In the genomic region with DNA sequence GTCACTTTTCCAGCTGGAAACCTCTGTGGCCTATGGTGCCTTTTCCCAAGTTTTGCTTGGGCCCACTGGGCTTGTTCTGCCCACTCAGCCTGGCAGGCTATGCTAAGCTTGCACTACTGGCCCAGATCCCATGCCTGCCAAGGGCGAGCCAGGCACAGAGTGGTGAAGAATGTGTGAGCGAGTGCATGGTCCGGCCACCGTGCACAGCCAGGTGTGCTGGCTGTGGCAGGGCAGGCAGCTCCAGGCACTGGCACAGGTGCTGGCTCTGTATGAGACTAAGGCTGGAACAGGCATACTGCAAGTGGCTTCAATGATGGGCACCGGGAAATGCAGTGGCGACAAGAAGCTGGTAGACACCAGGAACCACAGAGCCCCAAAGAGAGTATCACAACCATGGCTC, we compare ENCODE assay signal across 9 cellular contexts. TPM values are rescaled to one million over a fixed set of nuclear protein-coding genes. Genes with fewer than 3 reads are reported as not detected.
"Had no signal": no experiment of that assay in that cellular context is flagged by ENCODE, and none has a peak within 500 bp of the region (broad histone marks: within the 10 kb centered on the region; RNA-seq: fewer than 3 reads in every experiment).

No MANE protein-coding gene starts in this region.

- DNase-seq: IMR-90, KBM-7, KG1 had no signal

- ATAC-seq: HepG2, K562 had no signal

- H3K27ac ChIP-seq: HL-60 had no signal

- H3K4me3 ChIP-seq: K562 had no signal

RNA-seq across cellular contexts. Expression of gene MAB21L1, which starts 50.1 kb away (rescaled TPM):
- total RNA-seq: HepG2, HT-29, HT1080, K562 had no signal
- polyA plus RNA-seq: HepG2, IgD-negative memory B cell, K562 had no signal
